ENCODE assay signal across 1 cellular context in the genomic region with DNA sequence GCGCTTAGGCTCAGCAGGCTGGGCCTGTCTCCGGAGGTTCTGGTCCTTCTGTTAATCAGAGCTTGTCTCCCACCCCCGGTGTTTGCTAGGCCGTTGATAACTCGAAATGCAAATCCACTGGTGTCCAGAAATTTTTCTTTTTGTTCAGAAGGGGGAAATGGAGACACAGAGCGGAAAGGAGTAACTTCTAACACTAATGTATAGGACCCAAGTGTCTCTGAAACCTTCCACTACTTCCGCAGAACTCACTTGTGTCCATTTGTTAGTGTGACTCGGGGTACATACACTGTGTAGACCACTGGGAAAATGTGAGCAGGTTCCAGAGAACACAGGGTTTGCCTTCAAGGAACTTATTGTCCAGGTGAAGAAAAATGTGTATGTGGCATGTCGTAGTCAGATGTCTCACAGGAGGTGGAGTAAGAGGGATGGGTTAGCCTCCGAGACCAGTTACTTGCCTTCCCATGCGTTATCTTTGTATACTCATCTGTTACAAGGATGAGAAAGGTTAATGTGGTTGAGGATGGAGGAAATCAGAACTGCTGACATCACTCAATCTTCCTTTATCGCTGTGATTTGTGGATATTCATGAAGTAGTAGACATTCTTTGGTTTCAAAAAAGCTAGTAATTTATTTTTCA.
TF ChIP-seq lines count a peak whose summit lies in the region.

No MANE protein-coding gene starts in this region.

TF ChIP-seq in endothelial cell of umbilical vein, 7 proteins besides CTCF, POLR2A, EP300 and RAD21:
- TF ChIP-seq FOS (IDR thresholded peaks at IDR 0.05; ENCODE audit: borderline replicate concordance, insufficient read depth, low read length) = no peak
- TF ChIP-seq MYC (IDR thresholded peaks at IDR 0.05; ENCODE audit: low read depth, low read length) = no peak
- no peak for TF ChIP-seq JUN (IDR thresholded peaks at IDR 0.05; ENCODE audit: borderline replicate concordance, insufficient read depth, insufficient read length, low read depth)
- peak; percentile 20 for TF ChIP-seq POLR2AphosphoS5 (IDR thresholded peaks at IDR 0.05; ENCODE audit: insufficient read depth, low read depth, low read length)
- peak; percentile 67 for TF ChIP-seq GATA2 (IDR thresholded peaks at IDR 0.05; ENCODE audit: insufficient read depth, insufficient read length, low read depth, low read length)
